In genomic region chr7:81492910-81493309, GRCh38 we compare ENCODE assay signal across 19 cellular contexts.
DNase-seq lines count a peak whose midpoint lies in the region; ATAC-seq, FAIRE-seq and TF ChIP-seq lines count a peak whose summit lies in the region.
"Had no signal": no experiment of that assay in that cellular context is flagged by ENCODE, and none has a peak within 500 bp of the region (broad histone marks: within the 10 kb centered on the region; RNA-seq: fewer than 3 reads in every experiment).

No MANE protein-coding gene starts in this region.

- peak overlapping the region in 1 of 2 experiments; percentile 14; a peak in 1 of 6 replicates for H3K27ac ChIP-seq in A549
- H3K27ac ChIP-seq: BLaER1, C4-2B had no signal

- TF ChIP-seq EP300 in A549 (IDR thresholded peaks at IDR 0.05) = peak in 1 of 2 experiments; percentile 39; a peak in 1 of 5 replicates

- 21% methylated on average over 1 of the region's 1 CpG for WGBS in A549 (ENCODE audit: missing lambda C conversion rate)

- FAIRE-seq in A549 (lab: Jason Lieb, UNC) = peak; percentile 28
- FAIRE-seq in bronchial epithelial cell (lab: Jason Lieb, UNC) = no peak
- FAIRE-seq: GM12891, GM18507, H54 had no signal

- POLR2A ChIA-PET in A549 (lab: Yijun Ruan, JAX) (no interaction called here), HEK293T (lab: Yijun Ruan, JAX) (no interaction called here)

- peaks cover 29% of the 10 kb centered on the region for H3K4me1 ChIP-seq in A549
- H3K4me1 ChIP-seq: BLaER1, Caco-2, HAP-1 had no signal

- CTCF ChIA-PET in A549 (lab: Yijun Ruan, JAX) = interaction anchor here (0.5 to 2.6 kb wide), 3 partner anchors 223 to 1234 kb away, joined by 3 to 7 read pairs (median 3); no protein-coding TSS in a partner anchor
- CTCF ChIA-PET in HEK293T (lab: Yijun Ruan, JAX) = no interaction called here

- H3K36me3 ChIP-seq in bronchial epithelial cell (ENCODE audit: control insufficient read depth, insufficient read depth, low read length) = no peaks in the 10 kb centered on the region
- H3K36me3 ChIP-seq: BLaER1, HAP-1 had no signal

- peak in 1 of 2 experiments; percentile 77 for DNase-seq in A549 (ENCODE audit: low read depth in 1 of 2, low spot score in 1 of 2)
- DNase-seq in LNCaP clone FGC (ENCODE audit: low read depth) = peak; percentile 59
- peak; percentile 12 for DNase-seq in bronchial epithelial cell (ENCODE audit: low read depth)
- DNase-seq in HT-29 (ENCODE audit: low spot score) = no peak
- DNase-seq in HEK293T (ENCODE audit: extremely low spot score) = no peak
- DNase-seq: Caco-2; CD4-positive, CD25-positive, alpha-beta regulatory T cell; CD8-positive, alpha-beta T cell; DMS153; DMS79 treated with DMSO at 0.1 percent for 48 hours; GF-D8; GOT3 had no signal

- TF ChIP-seq POLR2A in A549 (IDR thresholded peaks at IDR 0.05; ENCODE audit: low read length) = no peak

- ATAC-seq in A549 = peak; percentile 62 to 88; a peak in 4 of 6 replicates
- no peak for ATAC-seq in GM18520 (IDR thresholded peaks at IDR 0.05; ENCODE audit: unreplicated experiment)
- ATAC-seq: CD8-positive, alpha-beta T cell had no signal

- H3K4me2 ChIP-seq in A549 = peak overlapping the region; percentile 36
- H3K4me2 ChIP-seq: BLaER1 had no signal

- no peaks in the 10 kb centered on the region for H3K27me3 ChIP-seq in bronchial epithelial cell (ENCODE audit: control insufficient read depth, insufficient read depth, low read length)
- H3K27me3 ChIP-seq: BLaER1 had no signal

- TF ChIP-seq CTCF in A549 (IDR thresholded peaks at IDR 0.05) (no peak), LNCaP clone FGC (IDR thresholded peaks at IDR 0.05; ENCODE audit: control insufficient read depth, extremely low read depth, insufficient read depth) (no peak), bronchial epithelial cell (IDR thresholded peaks at IDR 0.05; ENCODE audit: insufficient read depth, low read length, severe bottlenecking) (no peak)

- TF ChIP-seq RAD21 in A549 (conservative IDR thresholded peaks at IDR 0.05 in 1 of 2, IDR thresholded peaks at IDR 0.05 in 1 of 2) = no peak

- H3K9me3 ChIP-seq in A549 = peaks cover 2% of the 10 kb centered on the region; the same call in 1 of the 3 replicates
- H3K9me3 ChIP-seq: BLaER1, Caco-2, HAP-1 had no signal

- H3K4me3 ChIP-seq in A549 = no peak overlapping the region
- H3K4me3 ChIP-seq in LNCaP clone FGC (ENCODE audit: low read depth, low read length) = no peak overlapping the region
- no peak overlapping the region for H3K4me3 ChIP-seq in bronchial epithelial cell (ENCODE audit: low read depth, low read length)
- H3K4me3 ChIP-seq: BLaER1, HAP-1 had no signal

TF ChIP-seq in A549, 52 proteins besides CTCF, POLR2A, EP300 and RAD21:
- peak; percentile 95 for TF ChIP-seq GATA3 (IDR thresholded peaks at IDR 0.05; ENCODE audit: borderline replicate concordance)
- TF ChIP-seq JUNB (IDR thresholded peaks at IDR 0.05) = peak; percentile 75
- peak; percentile 47 to 86; a peak in 3 of 4 replicates for TF ChIP-seq CEBPB (IDR thresholded peaks at IDR 0.05)
- TF ChIP-seq BCL3 (IDR thresholded peaks at IDR 0.05) = 0 out of 3 replicates have a peak, but pooled peaks have one; percentile 32
- peak; percentile 43; the same call in 1 of the 2 replicates for TF ChIP-seq MAX (IDR thresholded peaks at IDR 0.05)
- TF ChIP-seq HOXB5 (CRISPR knock-in tag; IDR thresholded peaks at IDR 0.05) = no peak
- peak; percentile 67 for TF ChIP-seq ZFP36 (IDR thresholded peaks at IDR 0.05; ENCODE audit: borderline replicate concordance, partially characterized antibody)
- TF ChIP-seq FOSL2 (IDR thresholded peaks at IDR 0.05) = no peak
- TF ChIP-seq FOSL2 (CRISPR knock-in tag; IDR thresholded peaks at IDR 0.05) = peak; percentile 94
- no peak for TF ChIP-seq ATOH8 (CRISPR knock-in tag; IDR thresholded peaks at IDR 0.05; ENCODE audit: low read depth)
- TF ChIP-seq ZSCAN20 (CRISPR knock-in tag; IDR thresholded peaks at IDR 0.05) = 0 out of 2 replicates have a peak, but pooled peaks have one; percentile 42
- no peak for TF ChIP-seq KDM5A (IDR thresholded peaks at IDR 0.05)

TF ChIP-seq in HEK293T, 16 proteins besides CTCF, POLR2A, EP300 and RAD21:
- TF ChIP-seq FOXM1 (IDR thresholded peaks at IDR 0.05; ENCODE audit: borderline replicate concordance) (no peak), ELF4 (IDR thresholded peaks at IDR 0.05) (no peak), FOXA1 (IDR thresholded peaks at IDR 0.05) (no peak), CTBP1 (IDR thresholded peaks at IDR 0.05; ENCODE audit: borderline replicate concordance) (no peak), NFRKB (IDR thresholded peaks at IDR 0.05) (no peak), ARNT (IDR thresholded peaks at IDR 0.05) (no peak), FOXK2 (IDR thresholded peaks at IDR 0.05) (no peak), LEF1 (IDR thresholded peaks at IDR 0.05; ENCODE audit: borderline replicate concordance) (no peak), SP1 (IDR thresholded peaks at IDR 0.05) (no peak), TARDBP (IDR thresholded peaks at IDR 0.05) (no peak)
TF ChIP-seq in HEK293T: peak in this region for 0.

Comparison
In these comparisons a context has a peak if more than half of its experiments do, and no peak if none do; other contexts are left out.
1. DNase-seq: peak in LNCaP clone FGC (single experiment) and bronchial epithelial cell (single experiment); none in HT-29 (single experiment) and HEK293T (single experiment).